In the genomic region with DNA sequence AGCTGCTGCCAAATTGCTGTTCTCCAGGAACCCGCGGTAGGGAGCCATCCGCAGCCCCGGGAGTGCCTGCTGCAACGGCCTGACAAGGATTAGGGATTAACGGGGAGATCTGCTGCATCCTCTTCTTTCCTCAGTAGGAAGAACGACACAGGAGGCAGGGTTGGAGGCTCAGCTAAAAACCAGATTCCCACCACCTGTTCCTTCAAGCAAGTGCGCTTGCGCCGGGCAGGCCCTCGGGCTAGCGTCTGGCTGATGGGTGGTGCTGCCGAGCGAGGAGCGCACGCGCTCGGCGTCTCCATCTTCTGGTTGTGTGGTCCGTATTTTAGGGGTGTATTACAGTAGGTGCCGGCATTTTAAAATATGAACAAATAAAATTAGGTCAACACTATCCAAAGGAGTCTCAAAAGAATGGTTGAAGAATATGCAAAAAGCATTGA, we compare ENCODE assay signal across 9 cellular contexts. TPM values are rescaled to one million over a fixed set of nuclear protein-coding genes. Genes with fewer than 3 reads are reported as not detected.
DNase-seq lines count a peak whose midpoint lies in the region; ATAC-seq, FAIRE-seq and TF ChIP-seq lines count a peak whose summit lies in the region.
"Had no signal": no experiment of that assay in that cellular context is flagged by ENCODE, and none has a peak within 500 bp of the region (broad histone marks: within the 10 kb centered on the region; RNA-seq: fewer than 3 reads in every experiment).

No MANE protein-coding gene starts in this region.

- H3K4me1 Mint-ChIP-seq in activated CD4-positive, alpha-beta T cell treated with anti-CD3 and anti-CD28 coated beads for 36 hours = peaks cover 4% of the 10 kb centered on the region
- H3K4me1 Mint-ChIP-seq: stimulated activated naive B cell treated with anti-CD40 and anti-IgM and Interleukin-4, amounts not matched to agents 10 μg/mL and 1 μg/mL and 100 μg/mL, for 72 hours had no signal

- peak; percentile 36 for ATAC-seq in activated CD4-positive, alpha-beta T cell treated with anti-CD3 and anti-CD28 coated beads for 36 hours
- peak; percentile 98 for ATAC-seq in SK-N-SH treated with all-trans-retinoic acid at 6 μM for 48 hours

- H3K27ac Mint-ChIP-seq in activated CD4-positive, alpha-beta T cell treated with anti-CD3 and anti-CD28 coated beads for 36 hours = no peak overlapping the region
- H3K27ac Mint-ChIP-seq: stimulated activated naive B cell treated with anti-CD40 and anti-IgM and Interleukin-4, amounts not matched to agents 10 μg/mL and 1 μg/mL and 100 μg/mL, for 72 hours had no signal

- intact Hi-C loops in activated CD4-positive, alpha-beta T cell treated with anti-CD3 and anti-CD28 coated beads for 36 hours (cut with DNase I, micrococcal nuclease) = loop anchor here in 1 of 2 experiments (5.0 kb wide), 1 partner anchor 408 kb away; no protein-coding TSS in a partner anchor

- CTCF ChIA-PET in activated CD4-positive, alpha-beta T cell treated with anti-CD3 and anti-CD28 coated beads for 36 hours (lab: Charles Lee) = interaction anchor here (0.7 kb wide), 2 partner anchors 102 to 241 kb away, joined by 3 read pairs; no protein-coding TSS in a partner anchor

- peaks cover 37% of the 10 kb centered on the region for H3K27me3 Mint-ChIP-seq in activated CD4-positive, alpha-beta T cell treated with anti-CD3 and anti-CD28 coated beads for 36 hours

- H3K4me3 Mint-ChIP-seq in activated CD4-positive, alpha-beta T cell treated with anti-CD3 and anti-CD28 coated beads for 36 hours = no peak overlapping the region
- H3K4me3 Mint-ChIP-seq: stimulated activated naive B cell treated with anti-CD40 and anti-IgM and Interleukin-4, amounts not matched to agents 10 μg/mL and 1 μg/mL and 100 μg/mL, for 72 hours had no signal

- peak overlapping the region; percentile 6 to 21 for H3K4me3 ChIP-seq in foreskin fibroblast (ENCODE audit: low read depth in 1 of 2, low read length in 2 of 2)

- DNase-seq in activated CD4-positive, alpha-beta T cell treated with anti-CD3 and anti-CD28 coated beads for 36 hours = peak; percentile 54
- no peak for DNase-seq in activated CD4-positive, alpha-beta T cell treated with anti-CD3 and anti-CD28 coated beads for 1 hour
- peak; percentile 53 to 90 for DNase-seq in foreskin fibroblast
- DNase-seq in non-pigmented ciliary epithelial cell (ENCODE audit: low read depth) = peak; percentile 22
- no peak for DNase-seq in GM19239 (ENCODE audit: insufficient read length, low spot score)
- DNase-seq in NCI-H2107 (lab: John Stamatoyannopoulos, UW) = no peak
- no peak for DNase-seq in T1000 (lab: John Stamatoyannopoulos, UW)
- DNase-seq: stimulated activated naive B cell treated with anti-CD40 and anti-IgM and Interleukin-4, amounts not matched to agents 10 μg/mL and 1 μg/mL and 100 μg/mL, for 72 hours had no signal

- POLR2A ChIA-PET in activated CD4-positive, alpha-beta T cell treated with anti-CD3 and anti-CD28 coated beads for 36 hours (lab: Charles Lee) = no interaction called here

- no peaks in the 10 kb centered on the region for H3K9me3 Mint-ChIP-seq in activated CD4-positive, alpha-beta T cell treated with anti-CD3 and anti-CD28 coated beads for 36 hours (ENCODE audit: low read depth)
- H3K9me3 Mint-ChIP-seq: stimulated activated naive B cell treated with anti-CD40 and anti-IgM and Interleukin-4, amounts not matched to agents 10 μg/mL and 1 μg/mL and 100 μg/mL, for 72 hours had no signal

- TF ChIP-seq CTCF in foreskin fibroblast (IDR thresholded peaks at IDR 0.05; ENCODE audit: low read depth, low read length) = peak; percentile 43

- no peak for FAIRE-seq in GM19239 (lab: Jason Lieb, UNC)

- H3K36me3 Mint-ChIP-seq in activated CD4-positive, alpha-beta T cell treated with anti-CD3 and anti-CD28 coated beads for 36 hours (ENCODE audit: low read depth) = no peaks in the 10 kb centered on the region
- H3K36me3 Mint-ChIP-seq: stimulated activated naive B cell treated with anti-CD40 and anti-IgM and Interleukin-4, amounts not matched to agents 10 μg/mL and 1 μg/mL and 100 μg/mL, for 72 hours had no signal

TF ChIP-seq in SK-N-SH treated with all-trans-retinoic acid at 6 μM for 48 hours, 23 proteins besides CTCF, POLR2A, EP300 and RAD21:
- TF ChIP-seq TCF4 (CRISPR knock-in tag; IDR thresholded peaks at IDR 0.05; ENCODE audit: borderline replicate concordance) (0 out of 2 replicates have a peak, but pooled peaks have one; percentile 29), ISL1 (CRISPR knock-in tag; IDR thresholded peaks at IDR 0.05) (no peak), ZNF70 (CRISPR knock-in tag; IDR thresholded peaks at IDR 0.05) (no peak)

RNA-seq across cellular contexts. Expression of a gene that starts 25.4 kb away (rescaled TPM):
- 10 to 100 TPM; 14.2 to 22.7 TPM for total RNA-seq in activated CD4-positive, alpha-beta T cell treated with anti-CD3 and anti-CD28 coated beads for 36 hours

Comparison
In these comparisons a context has a peak if more than half of its experiments do, and no peak if none do; other contexts are left out.
1. DNase-seq: peak in activated CD4-positive, alpha-beta T cell treated with anti-CD3 and anti-CD28 coated beads for 36 hours (single experiment), foreskin fibroblast (2 of 2) and non-pigmented ciliary epithelial cell (single experiment); none in activated CD4-positive, alpha-beta T cell treated with anti-CD3 and anti-CD28 coated beads for 1 hour (single experiment), GM19239 (single experiment), NCI-H2107 (single experiment) and T1000 (single experiment).